ENCODE assay signal across 1 cellular context in genomic region chr6:161215193-161215592, GRCh38.
TF ChIP-seq lines count a peak whose summit lies in the region.

No MANE protein-coding gene starts in this region.

TF ChIP-seq in K562, 482 proteins besides CTCF, POLR2A, EP300 and RAD21 (continued from another document and continues in another):
- TF ChIP-seq AFF4 (CRISPR knock-in tag; IDR thresholded peaks at IDR 0.05) (no peak), MEIS2 (IDR thresholded peaks at IDR 0.05; ENCODE audit: partially characterized antibody) (no peak), GABPA (tag; conservative IDR thresholded peaks at IDR 0.05; ENCODE audit: low read depth) (no peak), U2AF2 (optimal IDR thresholded peaks at IDR 0.05; ENCODE audit: low read depth, low read length) (no peak), HES1 (IDR thresholded peaks at IDR 0.05; ENCODE audit: low read depth) (no peak), TCF3 (CRISPR knock-in tag; IDR thresholded peaks at IDR 0.05) (no peak), CBX1 (IDR thresholded peaks at IDR 0.05; ENCODE audit: low read depth) (no peak), HSF4 (CRISPR knock-in tag; IDR thresholded peaks at IDR 0.05; ENCODE audit: borderline replicate concordance) (no peak), IRF2 (CRISPR knock-in tag; IDR thresholded peaks at IDR 0.05) (no peak), NFXL1 (CRISPR knock-in tag; IDR thresholded peaks at IDR 0.05) (no peak), TCFL5 (CRISPR knock-in tag; conservative IDR thresholded peaks at IDR 0.05) (no peak), MYNN (IDR thresholded peaks at IDR 0.05) (no peak), MYNN (CRISPR knock-in tag; IDR thresholded peaks at IDR 0.05) (no peak), SRSF9 (IDR thresholded peaks at IDR 0.05; ENCODE audit: borderline replicate concordance, low read depth, low read length) (no peak), ZNF764 (CRISPR knock-in tag; IDR thresholded peaks at IDR 0.05; ENCODE audit: low read depth) (no peak), TOE1 (IDR thresholded peaks at IDR 0.05; ENCODE audit: borderline replicate concordance) (no peak), TOE1 (CRISPR knock-in tag; IDR thresholded peaks at IDR 0.05; ENCODE audit: borderline replicate concordance, low read depth) (no peak), ZNF282 (CRISPR knock-in tag; IDR thresholded peaks at IDR 0.05) (no peak), DPF2 (IDR thresholded peaks at IDR 0.05) (0 out of 2 replicates have a peak, but pooled peaks have one; percentile 54), CBFA2T2 (conservative IDR thresholded peaks at IDR 0.05) (no peak), ZNF696 (CRISPR knock-in tag; conservative IDR thresholded peaks at IDR 0.05) (no peak), SMARCA5 (IDR thresholded peaks at IDR 0.05) (no peak), SRF (CRISPR knock-in tag; IDR thresholded peaks at IDR 0.05) (no peak), ZNF780A (CRISPR knock-in tag; IDR thresholded peaks at IDR 0.05) (no peak), ZNF668 (CRISPR knock-in tag; IDR thresholded peaks at IDR 0.05) (0 out of 2 replicates have a peak, but pooled peaks have one; percentile 4), GTF2B (IDR thresholded peaks at IDR 0.05; ENCODE audit: extremely low read depth, insufficient read length) (no peak), HNRNPLL (IDR thresholded peaks at IDR 0.05; ENCODE audit: low read depth, low read length, poor library complexity, severe bottlenecking) (no peak), ZNF644 (tag; IDR thresholded peaks at IDR 0.05; ENCODE audit: low read depth) (no peak), ZNF778 (CRISPR knock-in tag; IDR thresholded peaks at IDR 0.05) (no peak), HIVEP1 (CRISPR knock-in tag; IDR thresholded peaks at IDR 0.05) (no peak), PHB2 (IDR thresholded peaks at IDR 0.05; ENCODE audit: low read depth) (no peak), KAT8 (IDR thresholded peaks at IDR 0.05; ENCODE audit: low read depth) (no peak), ZNF280A (IDR thresholded peaks at IDR 0.05; ENCODE audit: low read depth, partially characterized antibody) (peak; percentile 19), LARP7 (IDR thresholded peaks at IDR 0.05) (no peak), ZBTB49 (CRISPR knock-in tag; IDR thresholded peaks at IDR 0.05; ENCODE audit: borderline replicate concordance) (no peak), ATF3 (IDR thresholded peaks at IDR 0.05) (peak; percentile 83), ATF3 (CRISPR knock-in tag; conservative IDR thresholded peaks at IDR 0.05) (no peak), NFRKB (IDR thresholded peaks at IDR 0.05; ENCODE audit: low read depth) (peak; percentile 22; the same call in 1 of the 2 replicates), CSDE1 (IDR thresholded peaks at IDR 0.05) (no peak)
- TF ChIP-seq, protein P1, sequence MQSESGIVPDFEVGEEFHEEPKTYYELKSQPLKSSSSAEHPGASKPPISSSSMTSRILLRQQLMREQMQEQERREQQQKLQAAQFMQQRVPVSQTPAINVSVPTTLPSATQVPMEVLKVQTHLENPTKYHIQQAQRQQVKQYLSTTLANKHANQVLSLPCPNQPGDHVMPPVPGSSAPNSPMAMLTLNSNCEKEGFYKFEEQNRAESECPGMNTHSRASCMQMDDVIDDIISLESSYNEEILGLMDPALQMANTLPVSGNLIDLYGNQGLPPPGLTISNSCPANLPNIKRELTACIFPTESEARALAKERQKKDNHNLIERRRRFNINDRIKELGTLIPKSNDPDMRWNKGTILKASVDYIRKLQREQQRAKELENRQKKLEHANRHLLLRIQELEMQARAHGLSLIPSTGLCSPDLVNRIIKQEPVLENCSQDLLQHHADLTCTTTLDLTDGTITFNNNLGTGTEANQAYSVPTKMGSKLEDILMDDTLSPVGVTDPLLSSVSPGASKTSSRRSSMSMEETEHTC (IDR thresholded peaks at IDR 0.05) = no peak; the same call in 1 of the 2 replicates
- TF ChIP-seq, protein P2, sequence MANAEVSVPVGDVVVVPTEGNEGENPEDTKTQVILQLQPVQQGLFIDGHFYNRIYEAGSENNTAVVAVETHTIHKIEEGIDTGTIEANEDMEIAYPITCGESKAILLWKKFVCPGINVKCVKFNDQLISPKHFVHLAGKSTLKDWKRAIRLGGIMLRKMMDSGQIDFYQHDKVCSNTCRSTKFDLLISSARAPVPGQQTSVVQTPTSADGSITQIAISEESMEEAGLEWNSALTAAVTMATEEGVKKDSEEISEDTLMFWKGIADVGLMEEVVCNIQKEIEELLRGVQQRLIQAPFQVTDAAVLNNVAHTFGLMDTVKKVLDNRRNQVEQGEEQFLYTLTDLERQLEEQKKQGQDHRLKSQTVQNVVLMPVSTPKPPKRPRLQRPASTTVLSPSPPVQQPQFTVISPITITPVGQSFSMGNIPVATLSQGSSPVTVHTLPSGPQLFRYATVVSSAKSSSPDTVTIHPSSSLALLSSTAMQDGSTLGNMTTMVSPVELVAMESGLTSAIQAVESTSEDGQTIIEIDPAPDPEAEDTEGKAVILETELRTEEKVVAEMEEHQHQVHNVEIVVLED (CRISPR knock-in tag; IDR thresholded peaks at IDR 0.05) = no peak
- TF ChIP-seq, protein P3, sequence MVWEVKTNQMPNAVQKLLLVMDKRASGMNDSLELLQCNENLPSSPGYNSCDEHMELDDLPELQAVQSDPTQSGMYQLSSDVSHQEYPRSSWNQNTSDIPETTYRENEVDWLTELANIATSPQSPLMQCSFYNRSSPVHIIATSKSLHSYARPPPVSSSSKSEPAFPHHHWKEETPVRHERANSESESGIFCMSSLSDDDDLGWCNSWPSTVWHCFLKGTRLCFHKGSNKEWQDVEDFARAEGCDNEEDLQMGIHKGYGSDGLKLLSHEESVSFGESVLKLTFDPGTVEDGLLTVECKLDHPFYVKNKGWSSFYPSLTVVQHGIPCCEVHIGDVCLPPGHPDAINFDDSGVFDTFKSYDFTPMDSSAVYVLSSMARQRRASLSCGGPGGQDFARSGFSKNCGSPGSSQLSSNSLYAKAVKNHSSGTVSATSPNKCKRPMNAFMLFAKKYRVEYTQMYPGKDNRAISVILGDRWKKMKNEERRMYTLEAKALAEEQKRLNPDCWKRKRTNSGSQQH (CRISPR knock-in tag; IDR thresholded peaks at IDR 0.05) = no peak
- TF ChIP-seq, protein P4, sequence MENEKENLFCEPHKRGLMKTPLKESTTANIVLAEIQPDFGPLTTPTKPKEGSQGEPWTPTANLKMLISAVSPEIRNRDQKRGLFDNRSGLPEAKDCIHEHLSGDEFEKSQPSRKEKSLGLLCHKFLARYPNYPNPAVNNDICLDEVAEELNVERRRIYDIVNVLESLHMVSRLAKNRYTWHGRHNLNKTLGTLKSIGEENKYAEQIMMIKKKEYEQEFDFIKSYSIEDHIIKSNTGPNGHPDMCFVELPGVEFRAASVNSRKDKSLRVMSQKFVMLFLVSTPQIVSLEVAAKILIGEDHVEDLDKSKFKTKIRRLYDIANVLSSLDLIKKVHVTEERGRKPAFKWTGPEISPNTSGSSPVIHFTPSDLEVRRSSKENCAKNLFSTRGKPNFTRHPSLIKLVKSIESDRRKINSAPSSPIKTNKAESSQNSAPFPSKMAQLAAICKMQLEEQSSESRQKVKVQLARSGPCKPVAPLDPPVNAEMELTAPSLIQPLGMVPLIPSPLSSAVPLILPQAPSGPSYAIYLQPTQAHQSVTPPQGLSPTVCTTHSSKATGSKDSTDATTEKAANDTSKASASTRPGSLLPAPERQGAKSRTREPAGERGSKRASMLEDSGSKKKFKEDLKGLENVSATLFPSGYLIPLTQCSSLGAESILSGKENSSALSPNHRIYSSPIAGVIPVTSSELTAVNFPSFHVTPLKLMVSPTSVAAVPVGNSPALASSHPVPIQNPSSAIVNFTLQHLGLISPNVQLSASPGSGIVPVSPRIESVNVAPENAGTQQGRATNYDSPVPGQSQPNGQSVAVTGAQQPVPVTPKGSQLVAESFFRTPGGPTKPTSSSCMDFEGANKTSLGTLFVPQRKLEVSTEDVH (IDR thresholded peaks at IDR 0.05; ENCODE audit: low read depth, partially characterized antibody) = no peak
- TF ChIP-seq, protein P5, sequence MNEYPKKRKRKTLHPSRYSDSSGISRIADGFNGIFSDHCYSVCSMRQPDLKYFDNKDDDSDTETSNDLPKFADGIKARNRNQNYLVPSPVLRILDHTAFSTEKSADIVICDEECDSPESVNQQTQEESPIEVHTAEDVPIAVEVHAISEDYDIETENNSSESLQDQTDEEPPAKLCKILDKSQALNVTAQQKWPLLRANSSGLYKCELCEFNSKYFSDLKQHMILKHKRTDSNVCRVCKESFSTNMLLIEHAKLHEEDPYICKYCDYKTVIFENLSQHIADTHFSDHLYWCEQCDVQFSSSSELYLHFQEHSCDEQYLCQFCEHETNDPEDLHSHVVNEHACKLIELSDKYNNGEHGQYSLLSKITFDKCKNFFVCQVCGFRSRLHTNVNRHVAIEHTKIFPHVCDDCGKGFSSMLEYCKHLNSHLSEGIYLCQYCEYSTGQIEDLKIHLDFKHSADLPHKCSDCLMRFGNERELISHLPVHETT (CRISPR knock-in tag; conservative IDR thresholded peaks at IDR 0.05 in 1 of 2, IDR thresholded peaks at IDR 0.05 in 1 of 2) = 0 out of 4 replicates have a peak, but pooled peaks of 1 of the 2 experiments have one; percentile 1
- TF ChIP-seq, protein P6, sequence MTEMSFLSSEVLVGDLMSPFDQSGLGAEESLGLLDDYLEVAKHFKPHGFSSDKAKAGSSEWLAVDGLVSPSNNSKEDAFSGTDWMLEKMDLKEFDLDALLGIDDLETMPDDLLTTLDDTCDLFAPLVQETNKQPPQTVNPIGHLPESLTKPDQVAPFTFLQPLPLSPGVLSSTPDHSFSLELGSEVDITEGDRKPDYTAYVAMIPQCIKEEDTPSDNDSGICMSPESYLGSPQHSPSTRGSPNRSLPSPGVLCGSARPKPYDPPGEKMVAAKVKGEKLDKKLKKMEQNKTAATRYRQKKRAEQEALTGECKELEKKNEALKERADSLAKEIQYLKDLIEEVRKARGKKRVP (CRISPR knock-in tag; IDR thresholded peaks at IDR 0.05) = no peak
